15 cellular contexts compared by ENCODE assay signal in the genomic region with DNA sequence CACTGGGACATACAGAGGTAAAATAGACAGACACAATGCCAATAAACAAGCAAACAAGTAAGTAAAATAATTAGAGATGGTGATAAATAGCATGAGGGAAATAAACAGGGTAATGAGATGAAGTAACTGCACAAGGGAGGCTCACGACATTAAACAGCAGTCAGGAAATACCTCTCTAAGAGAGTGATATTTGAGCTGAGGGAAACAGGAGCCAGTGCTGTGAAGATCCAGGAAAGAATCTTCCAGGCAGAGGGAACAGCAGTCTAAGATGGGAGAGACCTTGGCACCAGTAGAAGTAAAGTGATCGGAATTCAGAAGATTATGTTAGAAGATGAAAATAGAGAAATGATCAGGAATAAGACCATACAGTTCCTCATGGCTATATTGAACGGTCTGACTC.
"Had no signal": no experiment of that assay in that cellular context is flagged by ENCODE, and none has a peak within 500 bp of the region (broad histone marks: within the 10 kb centered on the region; RNA-seq: fewer than 3 reads in every experiment).

No MANE protein-coding gene starts in this region.

- H3K4me1 ChIP-seq: esophagus squamous epithelium, foreskin keratinocyte, pancreas had no signal

- DNase-seq: dermis blood vessel endothelial cell; esophagus squamous epithelium; foreskin keratinocyte; kidney; left cardiac atrium; mesendoderm; naive thymus-derived CD8-positive, alpha-beta T cell; occipital lobe; pancreas; right cardiac atrium; stimulated activated CD4-positive, alpha-beta T cell treated with anti-CD3 and anti-CD28 coated beads, Interleukin-2, amount 100 ng/mL, for 48 hours; stimulated activated naive CD4-positive, alpha-beta T cell treated with Interleukin-2 at 50 U/mL for 16 hours had no signal

- H3K27ac ChIP-seq: esophagus squamous epithelium, foreskin keratinocyte, neural progenitor cell, pancreas had no signal

- H3K4me3 ChIP-seq: esophagus squamous epithelium, neural progenitor cell, pancreas had no signal

- H3K36me3 ChIP-seq: esophagus squamous epithelium, neural progenitor cell, pancreas had no signal

- ATAC-seq: foreskin keratinocyte; left cardiac atrium; naive thymus-derived CD8-positive, alpha-beta T cell; right cardiac atrium had no signal

- H3K36me3 Mint-ChIP-seq: naive thymus-derived CD8-positive, alpha-beta T cell; neural progenitor cell; type B pancreatic cell had no signal

- H3K27ac Mint-ChIP-seq: progenitor cell of endocrine pancreas had no signal

- H3K27me3 ChIP-seq: esophagus squamous epithelium, neural progenitor cell, pancreas had no signal

- H3K9me3 ChIP-seq: esophagus squamous epithelium, pancreas had no signal

- H3K9me3 Mint-ChIP-seq: naive thymus-derived CD8-positive, alpha-beta T cell; type B pancreatic cell had no signal

- H3K4me3 Mint-ChIP-seq: neural progenitor cell, type B pancreatic cell had no signal
